In genomic region chr14:51202914-51203665, GRCh38 we compare ENCODE assay signal across 12 cellular contexts. TPM values are rescaled to one million over a fixed set of nuclear protein-coding genes. Genes with fewer than 3 reads are reported as not detected.
DNase-seq lines count a peak whose midpoint lies in the region; ATAC-seq and TF ChIP-seq lines count a peak whose summit lies in the region.
"Had no signal": no experiment of that assay in that cellular context is flagged by ENCODE, and none has a peak within 500 bp of the region (broad histone marks: within the 10 kb centered on the region; RNA-seq: fewer than 3 reads in every experiment).

No MANE protein-coding gene starts in this region.

- TF ChIP-seq CTCF in glutamatergic neuron (IDR thresholded peaks at IDR 0.05; ENCODE audit: partially characterized antibody, unreplicated experiment) = no peak
- TF ChIP-seq CTCF in osteocyte (IDR thresholded peaks at IDR 0.05) = no peak

- H3K27me3 Mint-ChIP-seq in glutamatergic neuron (ENCODE audit: unreplicated experiment) = peaks cover 4% of the 10 kb centered on the region
- peaks cover 55% of the 10 kb centered on the region for H3K27me3 Mint-ChIP-seq in osteocyte (ENCODE audit: unreplicated experiment)

- no peaks in the 10 kb centered on the region for H3K36me3 Mint-ChIP-seq in glutamatergic neuron (ENCODE audit: unreplicated experiment)
- H3K36me3 Mint-ChIP-seq in osteocyte (ENCODE audit: unreplicated experiment) = no peaks in the 10 kb centered on the region

- no peak for DNase-seq in glutamatergic neuron
- DNase-seq in NCI-H345 treated with DMSO at 0.1 percent for 48 hours (lab: John Stamatoyannopoulos, UW; ENCODE audit: unreplicated experiment) = no peak
- DNase-seq in NK-92 treated with Interleukin-12 subunit alpha and Interleukin-12 subunit beta, amount 100 ng/mL, for 24 hours (lab: John Stamatoyannopoulos, UW) = no peak
- no peak for DNase-seq in SHP77 treated with DMSO at 0.1 percent for 48 hours (lab: John Stamatoyannopoulos, UW)
- DNase-seq in osteocyte (ENCODE audit: extremely low spot score, unreplicated experiment) = no peak
- DNase-seq: brain microvascular endothelial cell, NCI-H187, Right ventricle myocardium superior, substantia nigra had no signal

- H3K4me3 Mint-ChIP-seq in glutamatergic neuron (ENCODE audit: unreplicated experiment) (no peak overlapping the region), osteocyte (ENCODE audit: unreplicated experiment) (no peak overlapping the region)

- H3K4me1 Mint-ChIP-seq in glutamatergic neuron (ENCODE audit: low read depth, unreplicated experiment) = peaks cover 39% of the 10 kb centered on the region
- no peaks in the 10 kb centered on the region for H3K4me1 Mint-ChIP-seq in osteocyte (ENCODE audit: unreplicated experiment)

- H3K9me3 Mint-ChIP-seq in glutamatergic neuron (ENCODE audit: unreplicated experiment) (peaks cover 10% of the 10 kb centered on the region), osteocyte (ENCODE audit: unreplicated experiment) (no peaks in the 10 kb centered on the region)

- peak overlapping the region; percentile 67 for H3K27ac Mint-ChIP-seq in glutamatergic neuron (ENCODE audit: unreplicated experiment)
- no peak overlapping the region for H3K27ac Mint-ChIP-seq in osteocyte (ENCODE audit: unreplicated experiment)

- ATAC-seq in GM18499 (IDR thresholded peaks at IDR 0.05; ENCODE audit: insufficient read depth, unreplicated experiment) (peak; percentile 50), GM21381 (IDR thresholded peaks at IDR 0.05; ENCODE audit: unreplicated experiment) (peak; percentile 60), HG03108 (IDR thresholded peaks at IDR 0.05; ENCODE audit: unreplicated experiment) (peak; percentile 61)

RNA-seq across cellular contexts. Expression of gene TMX1, which starts 37.0 kb away (rescaled TPM):
- total RNA-seq in glutamatergic neuron (ENCODE audit: unreplicated experiment) = 39.1 TPM
- total RNA-seq in osteocyte = 29.8 and 29.9 TPM in 2 replicates
